8 cellular contexts compared by ENCODE assay signal in genomic region chr10:123149568-123150228, GRCh38. TPM values are rescaled to one million over a fixed set of nuclear protein-coding genes. Genes with fewer than 3 reads are reported as not detected.
DNase-seq lines count a peak whose midpoint lies in the region; ATAC-seq, FAIRE-seq and TF ChIP-seq lines count a peak whose summit lies in the region.

No MANE protein-coding gene starts in this region.

- no peak overlapping the region for H3K27ac Mint-ChIP-seq in Caco-2 (ENCODE audit: unreplicated experiment)
- H3K27ac Mint-ChIP-seq in T-helper 1 cell treated with Interleukin-12 subunit alpha and Interleukin-12 subunit beta and Interleukin-4 antibody, amounts not matched to agents 30 μg/mL and 1 μg/mL, for 36 hours: no peak overlapping the region

- intact Hi-C loops in Caco-2 (cut with micrococcal nuclease; ENCODE audit: unreplicated experiment): no loop called here
- intact Hi-C loops in pancreas (cut with DNase I): no loop called here

- peaks cover 5% of the 10 kb centered on the region for H3K79me2 ChIP-seq in Karpas-422 (ENCODE audit: low read length)

- H3K9me3 Mint-ChIP-seq in Caco-2 (ENCODE audit: unreplicated experiment): no peaks in the 10 kb centered on the region
- H3K9me3 Mint-ChIP-seq in T-helper 1 cell treated with Interleukin-12 subunit alpha and Interleukin-12 subunit beta and Interleukin-4 antibody, amounts not matched to agents 30 μg/mL and 1 μg/mL, for 36 hours: no peaks in the 10 kb centered on the region

- FAIRE-seq in pancreas (lab: Jason Lieb, UNC): no peak

- H3K27me3 ChIP-seq in Caco-2 (replicated peaks; ENCODE audit: control insufficient read depth, insufficient read depth, low read length) (no peaks in the 10 kb centered on the region), pancreas (peaks cover 0 to 71% (median 27%) of the 10 kb centered on the region in 4 donors), Karpas-422 (ENCODE audit: low read length) (no peaks in the 10 kb centered on the region)

- CTCF ChIA-PET in Caco-2 (lab: Charles Lee): no interaction called here

- DNase-seq in Caco-2: no peak
- DNase-seq in erythroblast (lab: John Stamatoyannopoulos, UW): peak; percentile 57 to 61
- DNase-seq in pancreas: peak in 2 of 6 donors; percentile 55 to 66
- no peak for DNase-seq in NCI-H510A (lab: John Stamatoyannopoulos, UW)
- no peak for DNase-seq in HK-2 (ENCODE audit: unreplicated experiment)
- DNase-seq in Karpas-422: no peak

- ATAC-seq in pancreas (no peak), HG03196 (IDR thresholded peaks at IDR 0.05; ENCODE audit: unreplicated experiment) (no peak)

- H3K27ac ChIP-seq in pancreas: no peak overlapping the region
- no peak overlapping the region for H3K27ac ChIP-seq in Karpas-422 (ENCODE audit: low read length)

- H4K20me1 ChIP-seq in Karpas-422 (ENCODE audit: insufficient read depth, low read depth, low read length): peaks cover under 1% of the 10 kb centered on the region; the same call in 1 of the 2 replicates

- H3K4me2 ChIP-seq in Karpas-422 (ENCODE audit: low read depth, low read length, poor library complexity, severe bottlenecking): no peak overlapping the region

- H3K9ac ChIP-seq in Karpas-422 (ENCODE audit: low read length): no peak overlapping the region

- no peaks in the 10 kb centered on the region for H3K9me2 ChIP-seq in Karpas-422 (replicated peaks; ENCODE audit: insufficient read depth, low read length)

- H3K36me3 ChIP-seq in Caco-2 (ENCODE audit: control insufficient read depth, insufficient read depth, low read length) (no peaks in the 10 kb centered on the region), pancreas (no peaks in the 10 kb centered on the region), Karpas-422 (ENCODE audit: insufficient read depth, low read length) (no peaks in the 10 kb centered on the region)

- H3K4me1 Mint-ChIP-seq in Caco-2 (ENCODE audit: low read depth, unreplicated experiment): peaks cover 13% of the 10 kb centered on the region
- peaks cover 36% of the 10 kb centered on the region for H3K4me1 Mint-ChIP-seq in T-helper 1 cell treated with Interleukin-12 subunit alpha and Interleukin-12 subunit beta and Interleukin-4 antibody, amounts not matched to agents 30 μg/mL and 1 μg/mL, for 36 hours (ENCODE audit: low read depth)

- peaks cover 14% of the 10 kb centered on the region for H3K36me3 Mint-ChIP-seq in Caco-2 (ENCODE audit: insufficient read depth, unreplicated experiment)
- peaks cover 7% of the 10 kb centered on the region for H3K36me3 Mint-ChIP-seq in T-helper 1 cell treated with Interleukin-12 subunit alpha and Interleukin-12 subunit beta and Interleukin-4 antibody, amounts not matched to agents 30 μg/mL and 1 μg/mL, for 36 hours (ENCODE audit: low read depth)

- H3K9me3 ChIP-seq in Caco-2 (no peaks in the 10 kb centered on the region), pancreas (no peaks in the 10 kb centered on the region), Karpas-422 (ENCODE audit: low read length) (no peaks in the 10 kb centered on the region)

- H3K4me1 ChIP-seq in Caco-2 (peaks cover 15% of the 10 kb centered on the region), pancreas (peaks cover 0 to 22% (median 5%) of the 10 kb centered on the region in 3 donors), Karpas-422 (ENCODE audit: low read length) (peaks cover 13% of the 10 kb centered on the region)

- no peak overlapping the region for H3K4me3 ChIP-seq in Caco-2 (ENCODE audit: low read depth, low read length)
- H3K4me3 ChIP-seq in pancreas: peak overlapping the region; percentile 18 to 42 (median 26)
- H3K4me3 ChIP-seq in Karpas-422 (ENCODE audit: low read length): no peak overlapping the region

- TF ChIP-seq CTCF in Caco-2 (IDR thresholded peaks at IDR 0.05; ENCODE audit: insufficient read depth in 1 of 2, low read depth in 1 of 2, low read length in 1 of 2, severe bottlenecking in 1 of 2, unreplicated experiment in 1 of 2) (no peak), pancreas (IDR thresholded peaks at IDR 0.05) (no peak)

- H3K4me3 Mint-ChIP-seq in Caco-2 (ENCODE audit: unreplicated experiment): peak overlapping the region; percentile 71
- peak overlapping the region; percentile 58 for H3K4me3 Mint-ChIP-seq in T-helper 1 cell treated with Interleukin-12 subunit alpha and Interleukin-12 subunit beta and Interleukin-4 antibody, amounts not matched to agents 30 μg/mL and 1 μg/mL, for 36 hours

- POLR2A ChIA-PET in Caco-2 (lab: Charles Lee): no interaction called here

- no peak for TF ChIP-seq POLR2A in erythroblast (IDR thresholded peaks at IDR 0.05; ENCODE audit: low read length)

- H2AFZ ChIP-seq in Karpas-422 (ENCODE audit: low read length): no peak overlapping the region

- peaks cover 5% of the 10 kb centered on the region for H3K27me3 Mint-ChIP-seq in Caco-2 (ENCODE audit: insufficient read depth, unreplicated experiment)
- peaks cover 58% of the 10 kb centered on the region for H3K27me3 Mint-ChIP-seq in T-helper 1 cell treated with Interleukin-12 subunit alpha and Interleukin-12 subunit beta and Interleukin-4 antibody, amounts not matched to agents 30 μg/mL and 1 μg/mL, for 36 hours (ENCODE audit: low read depth)

- no TSS peak for BruUV-seq in Caco-2 (replicated peaks; lab: Mats Ljungman, UMichigan)

- 2% methylated on average over 72 to 76 of the region's 76 CpGs for WGBS in pancreas, 2 donors

RNA-seq across cellular contexts. Expression of gene HMX2, which starts 1.8 kb away (rescaled TPM):
- total RNA-seq in Caco-2 (2022) (1.4 and 1.7 TPM in 2 replicates), pancreas (under 1 TPM in 3 of 6 donors, not detected in 3; 0.14 to 0.25 (median 0.14) TPM)
- under 1 TPM in 1 of 2 donors, not detected in 1; 0.19 TPM for polyA plus RNA-seq in pancreas
- not detected in 2 replicates for total RNA-seq in Karpas-422 (2014; rRNA removed; shearing (Covaris generic); ENCODE audit: low replicate concordance)

RNA-seq across cellular contexts. Expression of gene BUB3, which starts 4.5 kb away (rescaled TPM):
- total RNA-seq in Caco-2 (2022) (129 and 141 TPM in 2 replicates), pancreas (10 to 100 TPM; 15.9 to 33.8 (median 24.0) TPM)
- polyA plus RNA-seq in pancreas: 10 to 100 TPM in 1 of 2 donors, 1 to 10 TPM in 1; 10.0 to 24.5 TPM
- 183 and 393 TPM in 2 replicates for total RNA-seq in Karpas-422 (2014; rRNA removed; shearing (Covaris generic); ENCODE audit: low replicate concordance)

RNA-seq across cellular contexts. Expression of gene HMX3, which starts 13.9 kb away (rescaled TPM):
- total RNA-seq in Caco-2 (2022) (not detected in 2 replicates), pancreas (under 1 TPM in 2 of 6 donors, not detected in 4; 0.29 to 0.53 TPM)
- under 1 TPM in 1 of 2 donors, not detected in 1; 0.07 TPM for polyA plus RNA-seq in pancreas
- total RNA-seq in Karpas-422 (2014; rRNA removed; shearing (Covaris generic); ENCODE audit: low replicate concordance): not detected in 2 replicates

Comparison
In these comparisons a context has a peak if more than half of its experiments do, and no peak if none do; other contexts are left out.
1. DNase-seq: peak in erythroblast (2 of 2); none in Caco-2 (0 of 2), NCI-H510A (single experiment), HK-2 (single experiment) and Karpas-422 (single experiment).
2. H3K4me3 ChIP-seq: peak in pancreas (4 of 4); none in Caco-2 (single experiment) and Karpas-422 (single experiment).